10 cellular contexts compared by ENCODE assay signal in the genomic region with DNA sequence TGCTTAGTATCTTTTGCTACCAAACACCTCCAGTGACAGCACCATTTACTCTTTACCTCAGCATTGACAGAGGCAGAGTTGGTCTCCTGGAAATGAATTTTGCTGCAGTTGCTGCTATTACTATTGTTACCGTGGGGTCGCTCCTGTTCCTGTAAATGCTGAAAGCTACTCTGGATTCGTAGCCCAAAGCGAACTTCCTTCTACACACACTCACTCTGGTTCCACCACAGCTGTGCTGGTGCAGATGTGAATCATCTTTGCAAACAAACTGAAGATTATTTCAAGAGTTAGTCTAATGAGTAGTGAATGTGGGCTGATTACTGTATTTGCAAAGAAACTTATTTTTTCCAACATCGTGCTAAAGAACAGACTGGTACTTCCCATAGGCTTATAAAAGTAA.
DNase-seq lines count a peak whose midpoint lies in the region; ATAC-seq, FAIRE-seq and TF ChIP-seq lines count a peak whose summit lies in the region.
"Had no signal": no experiment of that assay in that cellular context is flagged by ENCODE, and none has a peak within 500 bp of the region (broad histone marks: within the 10 kb centered on the region; RNA-seq: fewer than 3 reads in every experiment).

No MANE protein-coding gene starts in this region.

- peak overlapping the region; percentile 49 for H3K4me2 ChIP-seq in GM12878 (ENCODE audit: control insufficient read depth, insufficient read depth)

- H4K20me1 ChIP-seq in GM12878 (ENCODE audit: control insufficient read depth, insufficient read depth): no peaks in the 10 kb centered on the region

- H3K4me3 ChIP-seq in GM12878: no peak overlapping the region
- H3K4me3 ChIP-seq: cardiac muscle cell had no signal

- peaks cover 32% of the 10 kb centered on the region for H3K4me1 Mint-ChIP-seq in activated CD8-positive, alpha-beta T cell treated with anti-CD3 and anti-CD28 coated beads for 36 hours (ENCODE audit: low read depth)
- peaks cover 34% of the 10 kb centered on the region for H3K4me1 Mint-ChIP-seq in activated CD8-positive, alpha-beta T cell treated with anti-CD3 and anti-CD28 coated beads, Interleukin-2, amount 10 ng/mL, durations not matched to agents 7 days and 5 days (ENCODE audit: low read depth)
- H3K4me1 Mint-ChIP-seq in stimulated activated memory B cell treated with anti-CD40 and anti-IgM and Interleukin-4, amounts not matched to agents 10 μg/mL and 1 μg/mL and 100 μg/mL, for 72 hours: peaks cover 54% of the 10 kb centered on the region

- no peak for TF ChIP-seq CTCF in activated CD8-positive, alpha-beta T cell treated with anti-CD3 and anti-CD28 coated beads for 36 hours (IDR thresholded peaks at IDR 0.05)
- TF ChIP-seq CTCF in GM12878 (IDR thresholded peaks at IDR 0.05 in 2 of 3, conservative IDR thresholded peaks at IDR 0.05 in 1 of 3; ENCODE audit: control insufficient read depth in 2 of 3, extremely low read depth in 1 of 3, insufficient read depth in 1 of 3, low read depth in 3 of 3, low read length in 3 of 3): peak in 1 of 3 experiments; percentile 27; a peak in 1 of 6 replicates

- no peak for FAIRE-seq in GM12878 (lab: Jason Lieb, UNC)

- 2% methylated on average over 5 of the region's 5 CpGs for WGBS in GM12878 (ENCODE audit: insufficient coverage, insufficient replicate concordance, low lambda C conversion rate, missing lambda C conversion rate)

- peak; percentile 48 for TF ChIP-seq RAD21 in GM12878 (IDR thresholded peaks at IDR 0.05; ENCODE audit: insufficient read depth, low read depth, low read length)

- H3K9me3 Mint-ChIP-seq in activated CD8-positive, alpha-beta T cell treated with anti-CD3 and anti-CD28 coated beads for 36 hours: peaks cover 5% of the 10 kb centered on the region
- peaks cover 10% of the 10 kb centered on the region for H3K9me3 Mint-ChIP-seq in activated CD8-positive, alpha-beta T cell treated with anti-CD3 and anti-CD28 coated beads, Interleukin-2, amount 10 ng/mL, durations not matched to agents 7 days and 5 days (ENCODE audit: insufficient read depth)
- H3K9me3 Mint-ChIP-seq in stimulated activated memory B cell treated with anti-CD40 and anti-IgM and Interleukin-4, amounts not matched to agents 10 μg/mL and 1 μg/mL and 100 μg/mL, for 72 hours: peaks cover 6% of the 10 kb centered on the region

- peaks cover 4% of the 10 kb centered on the region for H3K27me3 Mint-ChIP-seq in activated CD8-positive, alpha-beta T cell treated with anti-CD3 and anti-CD28 coated beads for 36 hours
- peaks cover 30% of the 10 kb centered on the region for H3K27me3 Mint-ChIP-seq in activated CD8-positive, alpha-beta T cell treated with anti-CD3 and anti-CD28 coated beads, Interleukin-2, amount 10 ng/mL, durations not matched to agents 7 days and 5 days (ENCODE audit: low read depth)
- no peaks in the 10 kb centered on the region for H3K27me3 Mint-ChIP-seq in stimulated activated memory B cell treated with anti-CD40 and anti-IgM and Interleukin-4, amounts not matched to agents 10 μg/mL and 1 μg/mL and 100 μg/mL, for 72 hours
- H3K27me3 Mint-ChIP-seq: T-cell had no signal

- no peak for TF ChIP-seq POLR2A in GM12878 (IDR thresholded peaks at IDR 0.05; ENCODE audit: low read depth, low read length)

- peaks cover 38% of the 10 kb centered on the region for H3K4me1 ChIP-seq in GM12878 (ENCODE audit: control insufficient read depth, insufficient read depth, low read length)

- H2AFZ ChIP-seq in GM12878 (ENCODE audit: control insufficient read depth, low read depth, low read length): no peak overlapping the region

- H3K27me3 ChIP-seq in GM12878 (replicated peaks in 1 of 2; ENCODE audit: control insufficient read depth in 2 of 2, insufficient read depth in 2 of 2, low read length in 1 of 2): no peaks in the 10 kb centered on the region
- H3K27me3 ChIP-seq: cardiac muscle cell had no signal

- SMC1A ChIA-PET in GM12878 (lab: Charles Lee; ENCODE audit: uncharacterized antibody, unreplicated experiment): interaction anchor here (1.2 to 2.0 kb wide), 2 partner anchors 40 to 178 kb away, joined by 4 to 6 read pairs; no protein-coding TSS in a partner anchor

- no peaks in the 10 kb centered on the region for H3K36me3 Mint-ChIP-seq in activated CD8-positive, alpha-beta T cell treated with anti-CD3 and anti-CD28 coated beads for 36 hours (ENCODE audit: low read depth)
- peaks cover 10% of the 10 kb centered on the region for H3K36me3 Mint-ChIP-seq in activated CD8-positive, alpha-beta T cell treated with anti-CD3 and anti-CD28 coated beads, Interleukin-2, amount 10 ng/mL, durations not matched to agents 7 days and 5 days (ENCODE audit: low read depth)
- H3K36me3 Mint-ChIP-seq in stimulated activated memory B cell treated with anti-CD40 and anti-IgM and Interleukin-4, amounts not matched to agents 10 μg/mL and 1 μg/mL and 100 μg/mL, for 72 hours: peaks cover 5% of the 10 kb centered on the region
- H3K36me3 Mint-ChIP-seq: T-cell had no signal

- POLR2A ChIA-PET in activated CD8-positive, alpha-beta T cell treated with anti-CD3 and anti-CD28 coated beads for 36 hours (lab: Charles Lee): interaction anchor here (0.6 kb wide), 1 partner anchor 1175 kb away, joined by 3 read pairs; no protein-coding TSS in a partner anchor
- POLR2A ChIA-PET in activated CD8-positive, alpha-beta T cell treated with anti-CD3 and anti-CD28 coated beads, Interleukin-2, amount 10 ng/mL, durations not matched to agents 7 days and 5 days (lab: Charles Lee): interaction anchor here (0.6 kb wide), 1 partner anchor 121 kb away, joined by 3 read pairs; no protein-coding TSS in a partner anchor
- POLR2A ChIA-PET in GM12878 (lab: Charles Lee): no interaction called here

- ATAC-seq in activated CD8-positive, alpha-beta T cell treated with anti-CD3 and anti-CD28 coated beads for 36 hours: peak; percentile 24
- no peak for ATAC-seq in activated CD8-positive, alpha-beta T cell treated with anti-CD3 and anti-CD28 coated beads, Interleukin-2, amount 10 ng/mL, durations not matched to agents 7 days and 5 days
- ATAC-seq in GM12878: no peak
- peak; percentile 73 for ATAC-seq in stimulated activated memory B cell treated with anti-CD40 and anti-IgM and Interleukin-4, amounts not matched to agents 10 μg/mL and 1 μg/mL and 100 μg/mL, for 72 hours
- ATAC-seq in activated CD4-positive, CD25-positive, alpha-beta regulatory T cell treated with anti-CD3 and anti-CD28 coated beads, Interleukin-2, amount 50 U/mL, for 24 hours: no peak

- H3K9me3 ChIP-seq in GM12878 (replicated peaks; ENCODE audit: control insufficient read depth, insufficient read depth, low read length): peaks cover 3% of the 10 kb centered on the region; the same call in 2 of the 3 replicates

- in situ Hi-C loops in GM12878 (cut with MboI): no loop called here

- no TSS peak for BruUV-seq in GM12878 (replicated peaks; lab: Mats Ljungman, UMichigan)

- no peak overlapping the region for H3K27ac Mint-ChIP-seq in activated CD8-positive, alpha-beta T cell treated with anti-CD3 and anti-CD28 coated beads for 36 hours
- no peak overlapping the region for H3K27ac Mint-ChIP-seq in activated CD8-positive, alpha-beta T cell treated with anti-CD3 and anti-CD28 coated beads, Interleukin-2, amount 10 ng/mL, durations not matched to agents 7 days and 5 days
- H3K27ac Mint-ChIP-seq in stimulated activated memory B cell treated with anti-CD40 and anti-IgM and Interleukin-4, amounts not matched to agents 10 μg/mL and 1 μg/mL and 100 μg/mL, for 72 hours: no peak overlapping the region
- H3K27ac Mint-ChIP-seq: T-cell had no signal

- intact Hi-C loops in activated CD8-positive, alpha-beta T cell treated with anti-CD3 and anti-CD28 coated beads for 36 hours (cut with micrococcal nuclease): no loop called here
- intact Hi-C loops in GM12878 (cut with micrococcal nuclease; ENCODE audit: unreplicated experiment): no loop called here

- RAD21 ChIA-PET in GM12878 (lab: Charles Lee; ENCODE audit: unreplicated experiment): no interaction called here

- no peaks in the 10 kb centered on the region; the same call in none of the 2 replicates for H3K79me2 ChIP-seq in GM12878 (ENCODE audit: control insufficient read depth, insufficient read depth, low read length)

- CTCF ChIA-PET in activated CD8-positive, alpha-beta T cell treated with anti-CD3 and anti-CD28 coated beads for 36 hours (lab: Charles Lee): no interaction called here
- CTCF ChIA-PET in activated CD8-positive, alpha-beta T cell treated with anti-CD3 and anti-CD28 coated beads, Interleukin-2, amount 10 ng/mL, durations not matched to agents 7 days and 5 days (lab: Charles Lee): no interaction called here
- CTCF ChIA-PET in GM12878 (lab: Yijun Ruan, JAX): no interaction called here

- no peak overlapping the region for H3K27ac ChIP-seq in GM12878 (ENCODE audit: control insufficient read depth, insufficient read depth)
- H3K27ac ChIP-seq: cardiac muscle cell had no signal

- TF ChIP-seq EP300 in GM12878 (IDR thresholded peaks at IDR 0.05; ENCODE audit: borderline replicate concordance in 1 of 2, control insufficient read depth in 1 of 2, low read depth in 2 of 2, low read length in 2 of 2): no peak

- peaks cover 0 to 3% of the 10 kb centered on the region in 2 experiments; a peak in 1 of 4 replicates for H3K36me3 ChIP-seq in GM12878 (ENCODE audit: control insufficient read depth in 2 of 2, insufficient read depth in 2 of 2, low read length in 1 of 2)
- H3K36me3 ChIP-seq: cardiac muscle cell had no signal

- no peak overlapping the region for H3K4me3 Mint-ChIP-seq in activated CD8-positive, alpha-beta T cell treated with anti-CD3 and anti-CD28 coated beads for 36 hours
- no peak overlapping the region for H3K4me3 Mint-ChIP-seq in activated CD8-positive, alpha-beta T cell treated with anti-CD3 and anti-CD28 coated beads, Interleukin-2, amount 10 ng/mL, durations not matched to agents 7 days and 5 days
- H3K4me3 Mint-ChIP-seq in stimulated activated memory B cell treated with anti-CD40 and anti-IgM and Interleukin-4, amounts not matched to agents 10 μg/mL and 1 μg/mL and 100 μg/mL, for 72 hours: no peak overlapping the region
- H3K4me3 Mint-ChIP-seq: T-cell had no signal

- no peak for DNase-seq in activated CD8-positive, alpha-beta T cell treated with anti-CD3 and anti-CD28 coated beads for 36 hours
- DNase-seq in activated CD8-positive, alpha-beta T cell treated with anti-CD3 and anti-CD28 coated beads, Interleukin-2, amount 10 ng/mL, durations not matched to agents 7 days and 5 days: no peak
- DNase-seq in HT1080 (ENCODE audit: low read depth) (peak; percentile 66), GM12878 (ENCODE audit: low read depth, low spot score) (no peak), globus pallidus (ENCODE audit: low spot score) (no peak), OCI-M1 (lab: John Stamatoyannopoulos, UW) (no peak)

- no peak overlapping the region for H3K9ac ChIP-seq in GM12878 (ENCODE audit: control insufficient read depth, insufficient read depth, low read length)

TF ChIP-seq in GM12878, 131 proteins besides CTCF, POLR2A, EP300 and RAD21:
- TF ChIP-seq TCF3 (IDR thresholded peaks at IDR 0.05; ENCODE audit: borderline replicate concordance, insufficient read depth, low read depth, low read length): peak; percentile 57; the same call in 1 of the 2 replicates
- no peak for TF ChIP-seq FOXM1 (IDR thresholded peaks at IDR 0.05; ENCODE audit: low read depth, low read length)
- TF ChIP-seq IRF4 (IDR thresholded peaks at IDR 0.05; ENCODE audit: low read depth, low read length): peak; percentile 21; the same call in 1 of the 2 replicates

Comparison
In these comparisons a context has a peak if more than half of its experiments do, and no peak if none do; other contexts are left out.
1. ATAC-seq: peak in activated CD8-positive, alpha-beta T cell treated with anti-CD3 and anti-CD28 coated beads for 36 hours (single experiment) and stimulated activated memory B cell treated with anti-CD40 and anti-IgM and Interleukin-4, amounts not matched to agents 10 μg/mL and 1 μg/mL and 100 μg/mL, for 72 hours (single experiment); none in activated CD8-positive, alpha-beta T cell treated with anti-CD3 and anti-CD28 coated beads, Interleukin-2, amount 10 ng/mL, durations not matched to agents 7 days and 5 days (single experiment), GM12878 (single experiment) and activated CD4-positive, CD25-positive, alpha-beta regulatory T cell treated with anti-CD3 and anti-CD28 coated beads, Interleukin-2, amount 50 U/mL, for 24 hours (0 of 2).